10 cellular contexts compared by ENCODE assay signal in the genomic region with DNA sequence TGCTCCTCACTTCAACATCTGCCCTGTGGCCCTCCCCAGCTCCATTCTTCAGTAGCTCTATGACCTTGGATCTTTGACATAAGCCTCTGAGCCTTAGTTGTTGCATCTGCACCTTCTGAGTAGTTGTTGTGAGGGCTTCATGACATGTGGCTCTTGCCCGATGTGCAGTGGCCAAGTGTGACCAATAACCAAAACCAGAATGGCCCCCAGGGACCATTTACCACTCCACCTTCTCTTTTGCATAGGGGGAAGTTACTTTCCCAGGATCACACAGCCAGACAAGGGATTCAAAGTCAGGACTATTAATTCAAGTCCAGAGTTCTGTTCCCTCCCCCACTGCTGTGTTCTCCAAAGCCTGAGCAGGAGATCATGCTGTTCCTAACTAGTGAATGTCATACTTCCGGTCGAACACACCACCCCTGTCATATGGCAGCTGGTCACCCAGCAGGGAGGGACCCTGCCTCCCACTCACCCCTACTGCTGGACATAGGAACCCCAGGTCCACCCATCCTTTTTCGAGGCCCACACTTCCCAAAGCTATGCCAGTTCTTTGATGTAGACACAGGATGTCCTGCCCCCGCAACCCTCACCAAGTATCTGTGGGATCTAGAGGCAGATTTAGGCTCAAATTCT. TPM values are rescaled to one million over a fixed set of nuclear protein-coding genes. Genes with fewer than 3 reads are reported as not detected.
DNase-seq lines count a peak whose midpoint lies in the region; ATAC-seq and TF ChIP-seq lines count a peak whose summit lies in the region.
"Had no signal": no experiment of that assay in that cellular context is flagged by ENCODE, and none has a peak within 500 bp of the region (broad histone marks: within the 10 kb centered on the region; RNA-seq: fewer than 3 reads in every experiment).

No MANE protein-coding gene starts in this region.

- TF ChIP-seq POLR2A in NB4 (IDR thresholded peaks at IDR 0.05; ENCODE audit: extremely low read depth, insufficient read length) (no peak), suprapubic skin (IDR thresholded peaks at IDR 0.05) (no peak)

- no peak for TF ChIP-seq EP300 in suprapubic skin (IDR thresholded peaks at IDR 0.05)

- no peak overlapping the region for H3K27ac Mint-ChIP-seq in activated naive CD4-positive, alpha-beta T cell treated with anti-CD3 and anti-CD28 coated beads, Interleukin-2, amount 10 ng/mL, durations not matched to agents 7 days and 5 days

- H3K9me3 ChIP-seq in heart right ventricle (no peaks in the 10 kb centered on the region), suprapubic skin (no peaks in the 10 kb centered on the region)
- H3K9me3 ChIP-seq: SK-N-SH had no signal

- H3K9me3 Mint-ChIP-seq in activated naive CD4-positive, alpha-beta T cell treated with anti-CD3 and anti-CD28 coated beads, Interleukin-2, amount 10 ng/mL, durations not matched to agents 7 days and 5 days, result no peaks in the 10 kb centered on the region

- in situ Hi-C loops in GM13977 (cut with MboI; ENCODE audit: low pct_unique_long_range_greater_than_20kb, low sequenced_read_pairs, unreplicated experiment), result no loop called here

- H3K4me3 Mint-ChIP-seq in activated naive CD4-positive, alpha-beta T cell treated with anti-CD3 and anti-CD28 coated beads, Interleukin-2, amount 10 ng/mL, durations not matched to agents 7 days and 5 days, result no peak overlapping the region

- H3K36me3 ChIP-seq in heart right ventricle (no peaks in the 10 kb centered on the region), suprapubic skin (no peaks in the 10 kb centered on the region)

- no peak for TF ChIP-seq CTCF in GM20000 (IDR thresholded peaks at IDR 0.05; ENCODE audit: extremely low read depth, missing control alignments)
- TF ChIP-seq CTCF in NB4 (IDR thresholded peaks at IDR 0.05; ENCODE audit: low read depth, low read length), result no peak
- TF ChIP-seq CTCF in heart right ventricle (IDR thresholded peaks at IDR 0.05), result no peak
- TF ChIP-seq CTCF in suprapubic skin (IDR thresholded peaks at IDR 0.05), result no peak
- no peak for TF ChIP-seq CTCF in GM13977 (IDR thresholded peaks at IDR 0.05; ENCODE audit: extremely low read depth, insufficient read depth, missing control alignments)

- no peaks in the 10 kb centered on the region for H3K36me3 Mint-ChIP-seq in activated naive CD4-positive, alpha-beta T cell treated with anti-CD3 and anti-CD28 coated beads, Interleukin-2, amount 10 ng/mL, durations not matched to agents 7 days and 5 days

- peaks cover 45% of the 10 kb centered on the region for H3K27me3 Mint-ChIP-seq in activated naive CD4-positive, alpha-beta T cell treated with anti-CD3 and anti-CD28 coated beads, Interleukin-2, amount 10 ng/mL, durations not matched to agents 7 days and 5 days

- H3K4me1 ChIP-seq in heart right ventricle, result peaks cover 18 to 98% (median 55%) of the 10 kb centered on the region in 9 donors
- H3K4me1 ChIP-seq in suprapubic skin, result peaks cover 64% of the 10 kb centered on the region

- WGBS in heart right ventricle, 2 donors, result 53 to 60% methylated on average over 5 of the region's 5 CpGs
- WGBS in suprapubic skin, result 45% methylated on average over 5 of the region's 5 CpGs

- peaks cover 0 to 14% (median 0%) of the 10 kb centered on the region in 7 donors for H3K27me3 ChIP-seq in heart right ventricle
- H3K27me3 ChIP-seq in suprapubic skin, result no peaks in the 10 kb centered on the region

- H3K27ac ChIP-seq in heart right ventricle (peak overlapping the region; percentile 78 to 93 (median 85)), suprapubic skin (peak overlapping the region; percentile 84)
- H3K27ac ChIP-seq: KMS-11 had no signal

- CTCF ChIA-PET in activated naive CD4-positive, alpha-beta T cell treated with anti-CD3 and anti-CD28 coated beads, Interleukin-2, amount 10 ng/mL, durations not matched to agents 7 days and 5 days (lab: Charles Lee), result interaction anchor here (0.9 to 1.4 kb wide), 5 partner anchors 15 to 74 kb away, joined by 3 to 6 read pairs (median 3); no protein-coding TSS in a partner anchor

- DNase-seq in GM20000 (ENCODE audit: low spot score) (peak; percentile 55), NB4 (ENCODE audit: low read depth) (peak; percentile 76), heart right ventricle (peak in 1 of 2 donors; percentile 56), suprapubic skin (ENCODE audit: low spot score in 2 of 2) (no peak), NCI-H1930 (lab: John Stamatoyannopoulos, UW) (no peak), GM13977 (ENCODE audit: low spot score) (no peak)
- DNase-seq in activated naive CD4-positive, alpha-beta T cell treated with anti-CD3 and anti-CD28 coated beads, Interleukin-2, amount 10 ng/mL, durations not matched to agents 7 days and 5 days, result no peak
- DNase-seq: SK-N-SH had no signal

- peak; percentile 25 to 88 (median 68) for ATAC-seq in heart right ventricle

- peaks cover 64% of the 10 kb centered on the region for H3K4me1 Mint-ChIP-seq in activated naive CD4-positive, alpha-beta T cell treated with anti-CD3 and anti-CD28 coated beads, Interleukin-2, amount 10 ng/mL, durations not matched to agents 7 days and 5 days

- H3K4me3 ChIP-seq in NB4 (ENCODE audit: low read depth, low read length), result no peak overlapping the region
- no peak overlapping the region for H3K4me3 ChIP-seq in heart right ventricle
- H3K4me3 ChIP-seq in suprapubic skin, result no peak overlapping the region

- intact Hi-C loops in heart right ventricle (cut with DNase I), result loop anchor here in 1 of 10 donors (1.0 kb wide), 1 partner anchor 29 kb away; no protein-coding TSS in a partner anchor

RNA-seq across cellular contexts. Expression of gene FGR, which starts 4.0 kb away (rescaled TPM):
- total RNA-seq in heart right ventricle (10 to 100 TPM in 1 of 10 donors, 1 to 10 TPM in 9; 1.4 to 11.0 (median 2.4) TPM), suprapubic skin (1 to 10 TPM; 3.0 to 9.2 (median 5.9) TPM)
- 1 to 10 TPM; 4.8 to 6.9 TPM for polyA plus RNA-seq in heart right ventricle
- total RNA-seq: kidney epithelial cell had no signal
- polyA plus RNA-seq: SK-N-SH had no signal

RNA-seq across cellular contexts. Expression of gene AHDC1, which starts 27.0 kb away (rescaled TPM):
- 10 to 100 TPM; 32.2 to 53.1 (median 42.9) TPM for total RNA-seq in heart right ventricle
- 10 to 100 TPM; 17.0 to 33.7 TPM for polyA plus RNA-seq in heart right ventricle
- total RNA-seq in suprapubic skin, result 100 to 1,000 TPM in 1 of 4 donors, 10 to 100 TPM in 3; 46.7 to 103 (median 60.1) TPM

RNA-seq across cellular contexts. Expression of gene IFI6, which starts 41.0 kb away (rescaled TPM):
- 100 to 1,000 TPM in 2 of 10 donors, 10 to 100 TPM in 8; 24.2 to 143 (median 43.7) TPM for total RNA-seq in heart right ventricle
- polyA plus RNA-seq in heart right ventricle, result 10 to 100 TPM; 50.6 to 97.2 TPM
- total RNA-seq in suprapubic skin, result 10 to 100 TPM in 1 of 4 donors, 1 to 10 TPM in 3; 6.3 to 31.4 (median 8.2) TPM

Comparison
In these comparisons a context has a peak if more than half of its experiments do, and no peak if none do; other contexts are left out.
1. DNase-seq: peak in GM20000 (single experiment) and NB4 (single experiment); none in suprapubic skin (0 of 2), NCI-H1930 (0 of 2), activated naive CD4-positive, alpha-beta T cell treated with anti-CD3 and anti-CD28 coated beads, Interleukin-2, amount 10 ng/mL, durations not matched to agents 7 days and 5 days (single experiment) and GM13977 (single experiment).